ENCODE assay signal across 36 cellular contexts in the genomic region with DNA sequence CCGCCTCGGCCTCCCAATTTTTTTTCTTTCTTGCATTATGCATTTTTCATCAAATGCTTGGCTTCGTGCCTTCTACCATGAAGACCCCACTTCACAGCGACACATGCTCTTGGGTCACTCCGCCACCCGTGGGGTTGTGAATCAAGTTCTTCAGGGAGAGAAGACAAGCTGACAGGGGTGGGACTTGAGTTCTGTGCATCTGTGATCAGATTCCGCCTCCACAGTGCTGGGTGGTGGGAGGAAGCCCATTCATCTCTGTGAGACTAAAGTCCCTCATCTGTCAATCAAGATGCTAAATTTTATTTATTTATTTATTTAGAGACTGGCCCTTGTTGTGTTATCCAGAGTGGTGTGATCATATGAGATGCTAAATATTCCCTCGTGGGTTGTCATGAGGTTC.
"Had no signal": no experiment of that assay in that cellular context is flagged by ENCODE, and none has a peak within 500 bp of the region (broad histone marks: within the 10 kb centered on the region; RNA-seq: fewer than 3 reads in every experiment).

No MANE protein-coding gene starts in this region.

- H3K4me1 Mint-ChIP-seq: activated naive CD4-positive, alpha-beta T cell treated with anti-CD3 and anti-CD28 coated beads, Interleukin-2, amount 10 ng/mL, durations not matched to agents 7 days and 5 days; activated naive CD4-positive, alpha-beta T cell treated with anti-CD3 and anti-CD28 coated beads, Interleukin-2, amount 50 U/mL, for 24 hours; activated naive CD8-positive, alpha-beta T cell treated with anti-CD3 and anti-CD28 coated beads for 36 hours; activated naive CD8-positive, alpha-beta T cell treated with anti-CD3 and anti-CD28 coated beads, Interleukin-2, amount 10 ng/mL, durations not matched to agents 7 days and 5 days; activated naive CD8-positive, alpha-beta T cell treated with anti-CD3 and anti-CD28 coated beads, Interleukin-2, amount 50 U/mL, for 24 hours; activated T-helper 17 cell treated with anti-CD3 and anti-CD28 coated beads, Interleukin-2, amount 50 U/mL, for 72 hours; brain; central memory CD8-positive, alpha-beta T cell had no signal

- DNase-seq: activated effector memory CD4-positive, alpha-beta T cell treated with anti-CD3 and anti-CD28 coated beads, Interleukin-2, amount 50 U/mL, for 16 hours; activated effector memory CD4-positive, alpha-beta T cell treated with Interleukin-2 at 50 U/mL for 16 hours; activated gamma-delta T cell; activated gamma-delta T cell treated with Interleukin-2 at 50 U/mL for 16 hours; activated naive CD4-positive, alpha-beta T cell; activated naive CD4-positive, alpha-beta T cell treated with anti-CD3 and anti-CD28 coated beads for 36 hours; activated naive CD4-positive, alpha-beta T cell treated with anti-CD3 and anti-CD28 coated beads, Interleukin-2, amount 10 ng/mL, durations not matched to agents 7 days and 5 days; activated naive CD4-positive, alpha-beta T cell treated with anti-CD3 and anti-CD28 coated beads, Interleukin-2, amount 50 U/mL, for 16 hours; activated naive CD4-positive, alpha-beta T cell treated with Interleukin-2 at 50 U/mL for 16 hours; activated naive CD8-positive, alpha-beta T cell treated with anti-CD3 and anti-CD28 coated beads for 36 hours; activated naive CD8-positive, alpha-beta T cell treated with anti-CD3 and anti-CD28 coated beads, Interleukin-2, amount 10 ng/mL, durations not matched to agents 7 days and 5 days; activated naive CD8-positive, alpha-beta T cell treated with anti-CD3 and anti-CD28 coated beads, Interleukin-2, amount 50 U/mL, for 24 hours; activated T-cell treated with anti-CD3 and anti-CD28 coated beads, Interleukin-2, amount 50 U/mL, for 1 hour; activated T-cell treated with anti-CD3 and anti-CD28 coated beads, Interleukin-2, amount 50 U/mL, for 24 hours; activated T-cell treated with anti-CD3 and anti-CD28 coated beads, Interleukin-2, amount 50 U/mL, for 4 hours; activated T-cell treated with anti-CD3 and anti-CD28 coated beads, Interleukin-2, amount 50 U/mL, for 48 hours; activated T-cell treated with anti-CD3 and anti-CD28 coated beads, Interleukin-2, amount 50 U/mL, for 72 hours; adrenal gland; amniotic stem cell; amygdala; anterior cingulate cortex; aorta; body of pancreas; brain microvascular endothelial cell; central memory CD4-positive, alpha-beta T cell; cerebellar nuclear complex had no signal

- H3K27me3 Mint-ChIP-seq: activated naive CD4-positive, alpha-beta T cell treated with anti-CD3 and anti-CD28 coated beads, Interleukin-2, amount 10 ng/mL, durations not matched to agents 7 days and 5 days; activated naive CD4-positive, alpha-beta T cell treated with anti-CD3 and anti-CD28 coated beads, Interleukin-2, amount 50 U/mL, for 24 hours; activated naive CD8-positive, alpha-beta T cell; activated naive CD8-positive, alpha-beta T cell treated with anti-CD3 and anti-CD28 coated beads for 36 hours; activated naive CD8-positive, alpha-beta T cell treated with anti-CD3 and anti-CD28 coated beads, Interleukin-2, amount 10 ng/mL, durations not matched to agents 7 days and 5 days; activated naive CD8-positive, alpha-beta T cell treated with anti-CD3 and anti-CD28 coated beads, Interleukin-2, amount 50 U/mL, for 24 hours; activated T-cell treated with anti-CD3 and anti-CD28 coated beads, Interleukin-2, amount 50 U/mL, for 24 hours; activated T-helper 17 cell treated with anti-CD3 and anti-CD28 coated beads, Interleukin-2, amount 50 U/mL, for 72 hours; central memory CD8-positive, alpha-beta T cell had no signal

- H3K27ac Mint-ChIP-seq: activated naive CD4-positive, alpha-beta T cell treated with anti-CD3 and anti-CD28 coated beads for 36 hours; activated naive CD4-positive, alpha-beta T cell treated with anti-CD3 and anti-CD28 coated beads, Interleukin-2, amount 10 ng/mL, durations not matched to agents 7 days and 5 days; activated naive CD4-positive, alpha-beta T cell treated with anti-CD3 and anti-CD28 coated beads, Interleukin-2, amount 50 U/mL, for 24 hours; activated naive CD8-positive, alpha-beta T cell; activated naive CD8-positive, alpha-beta T cell treated with anti-CD3 and anti-CD28 coated beads for 36 hours; activated naive CD8-positive, alpha-beta T cell treated with anti-CD3 and anti-CD28 coated beads, Interleukin-2, amount 10 ng/mL, durations not matched to agents 7 days and 5 days; activated naive CD8-positive, alpha-beta T cell treated with anti-CD3 and anti-CD28 coated beads, Interleukin-2, amount 50 U/mL, for 24 hours; activated T-cell treated with anti-CD3 and anti-CD28 coated beads, Interleukin-2, amount 50 U/mL, for 24 hours; activated T-cell treated with anti-CD3 and anti-CD28 coated beads, Interleukin-2, amount 50 U/mL, for 72 hours; activated T-helper 1 cell treated with anti-CD3 and anti-CD28 coated beads, Interleukin-12 subunit alpha, Interleukin-12 subunit beta, Interleukin-2, Interleukin-4 antibody, amounts not matched to agents 30 ng/mL and 10 ng/mL and 1 ng/mL, durations not matched to agents 14 hours and 24 hours and 36 hours; activated T-helper 17 cell treated with anti-CD3 and anti-CD28 coated beads, Interleukin-2, amount 50 U/mL, for 72 hours; activated T-helper 2 cell treated with anti-CD3 and anti-CD28 coated beads, Interferon-gamma antibody, Interleukin-2, Interleukin-4, amounts not matched to agents 10 μg/mL and 5 μg/mL and 100 μg/mL, durations not matched to agents 14 hours and 24 hours and 36 hours; brain had no signal

- FAIRE-seq: astrocyte, bronchial epithelial cell had no signal

- H3K9me3 Mint-ChIP-seq: activated naive CD8-positive, alpha-beta T cell treated with anti-CD3 and anti-CD28 coated beads for 36 hours had no signal

- ATAC-seq: activated naive CD4-positive, alpha-beta T cell treated with anti-CD3 and anti-CD28 coated beads, Interleukin-2, amount 50 U/mL, for 72 hours; activated naive CD8-positive, alpha-beta T cell treated with anti-CD3 and anti-CD28 coated beads, Interleukin-2, amount 50 U/mL, for 24 hours; activated T-cell treated with anti-CD3 and anti-CD28 coated beads, Interleukin-2, amount 50 U/mL, for 4 hours; activated T-cell treated with anti-CD3 and anti-CD28 coated beads, Interleukin-2, amount 50 U/mL, for 72 hours; activated T-helper 17 cell treated with anti-CD3 and anti-CD28 coated beads, Interleukin-2, amount 50 U/mL, for 72 hours; body of pancreas had no signal

- H3K36me3 Mint-ChIP-seq: activated naive CD4-positive, alpha-beta T cell treated with anti-CD3 and anti-CD28 coated beads, Interleukin-2, amount 10 ng/mL, durations not matched to agents 7 days and 5 days; activated naive CD4-positive, alpha-beta T cell treated with anti-CD3 and anti-CD28 coated beads, Interleukin-2, amount 50 U/mL, for 24 hours; activated naive CD8-positive, alpha-beta T cell; activated naive CD8-positive, alpha-beta T cell treated with anti-CD3 and anti-CD28 coated beads for 36 hours; activated naive CD8-positive, alpha-beta T cell treated with anti-CD3 and anti-CD28 coated beads, Interleukin-2, amount 10 ng/mL, durations not matched to agents 7 days and 5 days; brain had no signal

- H3K4me3 Mint-ChIP-seq: activated naive CD4-positive, alpha-beta T cell treated with anti-CD3 and anti-CD28 coated beads for 36 hours; activated naive CD4-positive, alpha-beta T cell treated with anti-CD3 and anti-CD28 coated beads, Interleukin-2, amount 10 ng/mL, durations not matched to agents 7 days and 5 days; activated naive CD4-positive, alpha-beta T cell treated with anti-CD3 and anti-CD28 coated beads, Interleukin-2, amount 50 U/mL, for 24 hours; activated naive CD8-positive, alpha-beta T cell; activated naive CD8-positive, alpha-beta T cell treated with anti-CD3 and anti-CD28 coated beads for 36 hours; activated naive CD8-positive, alpha-beta T cell treated with anti-CD3 and anti-CD28 coated beads, Interleukin-2, amount 10 ng/mL, durations not matched to agents 7 days and 5 days; activated naive CD8-positive, alpha-beta T cell treated with anti-CD3 and anti-CD28 coated beads, Interleukin-2, amount 50 U/mL, for 24 hours; activated T-cell treated with anti-CD3 and anti-CD28 coated beads, Interleukin-2, amount 50 U/mL, for 24 hours; activated T-cell treated with anti-CD3 and anti-CD28 coated beads, Interleukin-2, amount 50 U/mL, for 4 hours; activated T-cell treated with anti-CD3 and anti-CD28 coated beads, Interleukin-2, amount 50 U/mL, for 72 hours; activated T-helper 1 cell treated with anti-CD3 and anti-CD28 coated beads, Interleukin-12 subunit alpha, Interleukin-12 subunit beta, Interleukin-2, Interleukin-4 antibody, amounts not matched to agents 30 ng/mL and 10 ng/mL and 1 ng/mL, durations not matched to agents 14 hours and 24 hours and 36 hours; activated T-helper 17 cell treated with anti-CD3 and anti-CD28 coated beads, Interleukin-2, amount 50 U/mL, for 72 hours; brain; central memory CD8-positive, alpha-beta T cell had no signal
